ENCODE assay signal across 24 cellular contexts in genomic region chr10:111108441-111108840, GRCh38. TPM values are rescaled to one million over a fixed set of nuclear protein-coding genes. Genes with fewer than 3 reads are reported as not detected.
"Had no signal": no experiment of that assay in that cellular context is flagged by ENCODE, and none has a peak within 500 bp of the region (broad histone marks: within the 10 kb centered on the region; RNA-seq: fewer than 3 reads in every experiment).

No MANE protein-coding gene starts in this region.

- H3K27me3 ChIP-seq: adrenal gland, breast epithelium, cardiac muscle cell, dorsolateral prefrontal cortex had no signal

- H3K9me3 ChIP-seq: adrenal gland, breast epithelium had no signal

- H3K4me1 ChIP-seq: adrenal gland, breast epithelium had no signal

- ATAC-seq: activated naive CD8-positive, alpha-beta T cell treated with anti-CD3 and anti-CD28 coated beads, Interleukin-2, amount 50 U/mL, for 24 hours; activated T-cell treated with anti-CD3 and anti-CD28 coated beads, Interleukin-2, amount 50 U/mL, for 72 hours; esophagus mucosa had no signal

- H3K4me3 ChIP-seq: adrenal gland, breast epithelium, cardiac muscle cell, coronary artery, dorsolateral prefrontal cortex had no signal

- H3K36me3 ChIP-seq: adrenal gland, breast epithelium, cardiac muscle cell had no signal

- DNase-seq: activated CD4-positive, alpha-beta memory T cell treated with anti-CD3 and anti-CD28 coated beads, Interleukin-2, amount 10 ng/mL, durations not matched to agents 7 days and 5 days; activated CD4-positive, alpha-beta T cell treated with anti-CD3 and anti-CD28 coated beads for 1 hour; activated CD4-positive, alpha-beta T cell treated with anti-CD3 and anti-CD28 coated beads for 4 hours; activated CD4-positive, alpha-beta T cell treated with anti-CD3 and anti-CD28 coated beads, Interleukin-2, amount 10 ng/mL, durations not matched to agents 7 days and 5 days; activated CD4-positive, alpha-beta T cell treated with anti-CD3 and anti-CD28 coated beads, Interleukin-2, amount 50 U/mL, for 4 hours; activated CD8-positive, alpha-beta memory T cell treated with anti-CD3 and anti-CD28 coated beads, Interleukin-2, amount 50 U/mL, for 48 hours; activated naive CD4-positive, alpha-beta T cell treated with anti-CD3 and anti-CD28 coated beads for 36 hours; activated naive CD8-positive, alpha-beta T cell treated with anti-CD3 and anti-CD28 coated beads for 36 hours; activated naive CD8-positive, alpha-beta T cell treated with anti-CD3 and anti-CD28 coated beads, Interleukin-2, amount 50 U/mL, for 24 hours; activated T-cell treated with anti-CD3 and anti-CD28 coated beads for 4 hours; activated T-cell treated with anti-CD3 and anti-CD28 coated beads, Interleukin-2, amount 50 U/mL, for 24 hours; activated T-cell treated with anti-CD3 and anti-CD28 coated beads, Interleukin-2, amount 50 U/mL, for 72 hours; adrenal gland; amygdala; dorsolateral prefrontal cortex; effector memory CD4-positive, alpha-beta T cell; endodermal cell; foreskin fibroblast; hippocampal formation; T-helper 2 cell had no signal

- H3K27ac ChIP-seq: adrenal gland, breast epithelium, cardiac muscle cell, coronary artery, dorsolateral prefrontal cortex had no signal

RNA-seq across cellular contexts. Expression of gene ADRA2A, which starts 31.6 kb away (rescaled TPM):
- total RNA-seq: activated CD4-positive, alpha-beta memory T cell treated with anti-CD3 and anti-CD28 coated beads, Interleukin-2, amount 10 ng/mL, durations not matched to agents 7 days and 5 days; activated CD4-positive, alpha-beta T cell treated with anti-CD3 and anti-CD28 coated beads, Interleukin-2, amount 10 ng/mL, durations not matched to agents 7 days and 5 days; activated naive CD4-positive, alpha-beta T cell treated with anti-CD3 and anti-CD28 coated beads for 36 hours; activated naive CD8-positive, alpha-beta T cell treated with anti-CD3 and anti-CD28 coated beads for 36 hours had no signal
